10 cellular contexts compared by ENCODE assay signal in the genomic region with DNA sequence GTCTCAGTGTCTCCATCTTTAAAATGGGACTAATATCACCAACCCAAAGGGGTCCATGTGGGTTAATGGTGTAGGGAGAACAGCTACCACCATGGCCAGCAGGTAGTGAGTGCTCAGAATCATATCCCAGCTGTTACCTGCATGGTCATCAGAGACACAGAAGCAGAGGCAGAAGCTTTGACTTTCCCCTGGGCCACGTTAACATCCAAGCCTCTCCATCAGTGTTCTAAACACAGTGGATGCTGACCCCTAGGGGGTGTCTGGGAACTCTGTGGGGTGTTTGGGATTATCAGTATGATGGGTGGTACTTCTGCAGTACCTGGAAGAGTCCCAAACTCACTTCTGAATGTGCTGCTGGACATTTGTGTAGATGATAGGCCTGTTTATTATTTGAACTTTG.
A peak's percentile ranks its signal among the peaks of the same experiment; 100 is the strongest.
DNase-seq lines count a peak whose midpoint lies in the region; ATAC-seq and TF ChIP-seq lines count a peak whose summit lies in the region.
"Had no signal": no experiment of that assay in that cellular context is flagged by ENCODE, and none has a peak within 500 bp of the region (broad histone marks: within the 10 kb centered on the region; RNA-seq: fewer than 3 reads in every experiment).

No MANE protein-coding gene starts in this region.

- intact Hi-C loops in left cardiac atrium (cut with DNase I) = no loop called here
- intact Hi-C loops in psoas muscle (cut with DNase I) = no loop called here

- no peaks in the 10 kb centered on the region for H3K9me3 ChIP-seq in cardiac muscle cell (ENCODE audit: low read depth)
- H3K9me3 ChIP-seq in psoas muscle = no peaks in the 10 kb centered on the region
- H3K9me3 ChIP-seq: Caco-2 had no signal

- H3K4me1 Mint-ChIP-seq in HFFc6 (ENCODE audit: low read depth) = no peaks in the 10 kb centered on the region

- peak; percentile 9 to 10 for DNase-seq in cardiac muscle cell (ENCODE audit: low read depth in 1 of 2, low spot score in 1 of 2)
- DNase-seq in left cardiac atrium = no peak
- DNase-seq in HFFc6 = no peak
- DNase-seq in SK-MEL-5 (ENCODE audit: low read depth, low spot score) = peak; percentile 41
- no peak for DNase-seq in psoas muscle
- no peak for DNase-seq in islet precursor cell
- DNase-seq in stimulated activated CD4-positive, alpha-beta T cell treated with anti-CD3 and anti-CD28 coated beads, Interleukin-15, amount 100 ng/mL, for 24 hours = no peak
- no peak for DNase-seq in activated CD4-positive, CD25-positive, alpha-beta regulatory T cell (lab: John Stamatoyannopoulos, UW)

- H3K4me3 ChIP-seq in cardiac muscle cell (no peak overlapping the region), psoas muscle (no peak overlapping the region)

- in situ Hi-C loops in SK-MEL-5 (cut with HindIII; ENCODE audit: low pct_unique_long_range_greater_than_20kb, low sequenced_read_pairs) = no loop called here

- no peak overlapping the region for H3K27ac Mint-ChIP-seq in HFFc6
- H3K27ac Mint-ChIP-seq: activated T-helper 1 cell treated with anti-CD3 and anti-CD28 coated beads, Interleukin-12 subunit alpha, Interleukin-12 subunit beta, Interleukin-2, Interleukin-4 antibody, amounts not matched to agents 30 ng/mL and 10 ng/mL and 1 ng/mL, durations not matched to agents 14 hours and 24 hours and 36 hours had no signal

- no peaks in the 10 kb centered on the region for H3K9me3 Mint-ChIP-seq in HFFc6
- H3K9me3 Mint-ChIP-seq: activated T-helper 1 cell treated with anti-CD3 and anti-CD28 coated beads, Interleukin-12 subunit alpha, Interleukin-12 subunit beta, Interleukin-2, Interleukin-4 antibody, amounts not matched to agents 30 ng/mL and 10 ng/mL and 1 ng/mL, durations not matched to agents 14 hours and 24 hours and 36 hours had no signal

- no peak for ATAC-seq in left cardiac atrium
- peak in 2 of 4 donors; percentile 58 to 64 for ATAC-seq in psoas muscle

- 31 to 50% (median 43%) methylated on average over 1 of the region's 1 CpG for WGBS in psoas muscle, 3 donors

- H3K4me3 Mint-ChIP-seq in HFFc6 = no peak overlapping the region
- H3K4me3 Mint-ChIP-seq: activated T-helper 1 cell treated with anti-CD3 and anti-CD28 coated beads, Interleukin-12 subunit alpha, Interleukin-12 subunit beta, Interleukin-2, Interleukin-4 antibody, amounts not matched to agents 30 ng/mL and 10 ng/mL and 1 ng/mL, durations not matched to agents 14 hours and 24 hours and 36 hours had no signal

- no peaks in the 10 kb centered on the region for H3K4me1 ChIP-seq in cardiac muscle cell (ENCODE audit: low read depth)
- H3K4me1 ChIP-seq in psoas muscle = no peaks in the 10 kb centered on the region
- H3K4me1 ChIP-seq: Caco-2 had no signal

- H3K27me3 Mint-ChIP-seq in HFFc6 (ENCODE audit: insufficient read depth) = peaks cover 8% of the 10 kb centered on the region

- H3K36me3 ChIP-seq in cardiac muscle cell (no peaks in the 10 kb centered on the region), psoas muscle (ENCODE audit: insufficient read depth in 1 of 2, low read depth in 1 of 2) (no peaks in the 10 kb centered on the region)

- no peak overlapping the region for H3K27ac ChIP-seq in cardiac muscle cell
- no peak overlapping the region for H3K27ac ChIP-seq in psoas muscle

- no peaks in the 10 kb centered on the region for H3K36me3 Mint-ChIP-seq in HFFc6 (ENCODE audit: low read depth)

- H3K27me3 ChIP-seq in cardiac muscle cell (no peaks in the 10 kb centered on the region), psoas muscle (ENCODE audit: insufficient read depth in 3 of 3, low read length in 2 of 3) (no peaks in the 10 kb centered on the region)

- TF ChIP-seq CTCF in cardiac muscle cell (IDR thresholded peaks at IDR 0.05; ENCODE audit: low read depth, low read length) = no peak
- TF ChIP-seq CTCF in HFFc6 (IDR thresholded peaks at IDR 0.05) = peak; percentile 35; the same call in 1 of the 2 replicates
- TF ChIP-seq CTCF in psoas muscle (IDR thresholded peaks at IDR 0.05) = peak; percentile 31

Comparison
In these comparisons a context has a peak if more than half of its experiments do, and no peak if none do; other contexts are left out.
1. DNase-seq: peak in cardiac muscle cell (2 of 2) and SK-MEL-5 (single experiment); none in left cardiac atrium (single experiment), HFFc6 (single experiment), psoas muscle (0 of 2), islet precursor cell (single experiment), stimulated activated CD4-positive, alpha-beta T cell treated with anti-CD3 and anti-CD28 coated beads, Interleukin-15, amount 100 ng/mL, for 24 hours (single experiment) and activated CD4-positive, CD25-positive, alpha-beta regulatory T cell (0 of 4).